ENCODE assay signal across 19 cellular contexts in the genomic region with DNA sequence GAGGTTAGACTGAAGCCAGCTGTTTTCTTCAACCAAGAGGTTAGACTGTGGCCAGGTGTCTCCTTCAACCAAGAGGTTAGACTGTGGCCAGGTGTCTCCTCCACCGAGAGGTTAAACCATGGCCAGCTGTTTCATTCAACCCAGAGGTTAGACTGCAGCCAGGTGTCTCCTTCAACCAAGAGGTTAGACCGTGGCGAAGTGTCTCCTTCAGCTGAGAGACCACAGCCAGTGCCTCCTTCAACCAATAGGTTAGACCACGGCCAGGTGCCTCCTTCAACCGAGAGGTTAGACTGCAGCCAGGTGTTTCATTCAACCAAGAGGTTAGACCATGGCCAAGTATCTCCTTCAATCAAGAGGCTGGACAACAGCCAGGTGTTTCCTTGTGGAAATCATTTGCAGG.
DNase-seq lines count a peak whose midpoint lies in the region.
"Had no signal": no experiment of that assay in that cellular context is flagged by ENCODE, and none has a peak within 500 bp of the region (broad histone marks: within the 10 kb centered on the region; RNA-seq: fewer than 3 reads in every experiment).

No MANE protein-coding gene starts in this region.

- H3K4ac ChIP-seq in neuronal stem cell (ENCODE audit: low read length) = no peak overlapping the region

- H3K9ac ChIP-seq in neuronal stem cell (ENCODE audit: low read depth, low read length, poor library complexity) = no peak overlapping the region
- H3K9ac ChIP-seq: BLaER1 treated with 17β-estradiol and CSF1 and Interleukin-3, amounts not matched to agents 10 nM and 100 nM had no signal

- no peak overlapping the region for H3K18ac ChIP-seq in neuronal stem cell (ENCODE audit: low read length)

- no peaks in the 10 kb centered on the region for H3K36me3 ChIP-seq in neuronal stem cell (replicated peaks in 1 of 2; ENCODE audit: control insufficient read depth in 2 of 2, insufficient read depth in 2 of 2, low read length in 2 of 2)
- H3K36me3 ChIP-seq: BLaER1 treated with 17β-estradiol and CSF1 and Interleukin-3, amounts not matched to agents 10 nM and 100 nM had no signal

- DNase-seq in NCI-H1105 treated with DMSO at 0.1 percent for 48 hours (lab: John Stamatoyannopoulos, UW) (peak; percentile 13), NCI-H1105 (lab: John Stamatoyannopoulos, UW) (no peak), DMS79 (lab: John Stamatoyannopoulos, UW) (peak; percentile 86), NCI-H2196 treated with DMSO at 0.1 percent for 48 hours (lab: John Stamatoyannopoulos, UW; ENCODE audit: unreplicated experiment) (peak; percentile 67), neuronal stem cell (ENCODE audit: low spot score) (no peak), germinal center (ENCODE audit: low spot score) (no peak), NK-92 (lab: John Stamatoyannopoulos, UW; ENCODE audit: unreplicated experiment) (no peak), HK-2 (ENCODE audit: unreplicated experiment) (no peak)
- DNase-seq: 8988T; CD4-positive, alpha-beta memory T cell; GOT3; HCEC 1CT; Kasumi-1; NCI-H1436 treated with DMSO at 0.1 percent for 48 hours; NCI-H2081; PC-9; SIG-M5 had no signal

- no peak overlapping the region for H2AK5ac ChIP-seq in neuronal stem cell (ENCODE audit: low read depth, low read length)

- H3K23ac ChIP-seq in neuronal stem cell (ENCODE audit: low read depth, low read length, poor library complexity) = no peak overlapping the region

- H3K14ac ChIP-seq in neuronal stem cell (ENCODE audit: low read length) = no peak overlapping the region

- WGBS in neuronal stem cell (ENCODE audit: extremely low coverage in 2 of 2, insufficient read length in 2 of 2, insufficient replicate concordance in 1 of 2), 2 donors = no CpG with 5 or more reads among the region's 5 CpGs

- H3K4me1 ChIP-seq in neuronal stem cell (ENCODE audit: control insufficient read depth in 2 of 2, insufficient read depth in 1 of 2, low read depth in 1 of 2, low read length in 2 of 2) = no peaks in the 10 kb centered on the region
- H3K4me1 ChIP-seq: BLaER1 treated with 17β-estradiol and CSF1 and Interleukin-3, amounts not matched to agents 10 nM and 100 nM had no signal

- H2BK15ac ChIP-seq in neuronal stem cell (ENCODE audit: low read length) = no peak overlapping the region

- peak overlapping the region; percentile 90 for H2AFZ ChIP-seq in neuronal stem cell (ENCODE audit: low read length)

- no peaks in the 10 kb centered on the region for H3K79me1 ChIP-seq in neuronal stem cell (ENCODE audit: low read depth, low read length)

- no peak overlapping the region for H3K27ac ChIP-seq in neuronal stem cell (replicated peaks; ENCODE audit: low read length)
- H3K27ac ChIP-seq: BLaER1 treated with 17β-estradiol and CSF1 and Interleukin-3, amounts not matched to agents 10 nM and 100 nM; PC-9; RWPE1 had no signal

- H2BK120ac ChIP-seq in neuronal stem cell (ENCODE audit: low read depth, low read length) = no peak overlapping the region

- H3K27me3 ChIP-seq in neuronal stem cell (ENCODE audit: control insufficient read depth in 3 of 3, insufficient read depth in 3 of 3, low read depth in 1 of 3, low read length in 3 of 3) = peaks cover 0 to 5% (median 0%) of the 10 kb centered on the region in 3 experiments
- H3K27me3 ChIP-seq: BLaER1 treated with 17β-estradiol and CSF1 and Interleukin-3, amounts not matched to agents 10 nM and 100 nM had no signal

- H3K4me3 ChIP-seq in neuronal stem cell (ENCODE audit: low read length in 2 of 2) = no peak overlapping the region
- H3K4me3 ChIP-seq: BLaER1 treated with 17β-estradiol and CSF1 and Interleukin-3, amounts not matched to agents 10 nM and 100 nM had no signal

- H4K8ac ChIP-seq in neuronal stem cell (ENCODE audit: low read depth, low read length) = no peak overlapping the region

- no peak overlapping the region for H2BK12ac ChIP-seq in neuronal stem cell (ENCODE audit: low read length)

- no peak overlapping the region for H3K4me2 ChIP-seq in neuronal stem cell (ENCODE audit: insufficient read depth, low read length, poor library complexity, severe bottlenecking)
- H3K4me2 ChIP-seq: BLaER1 treated with 17β-estradiol and CSF1 and Interleukin-3, amounts not matched to agents 10 nM and 100 nM had no signal

- no peak overlapping the region for H4K91ac ChIP-seq in neuronal stem cell (ENCODE audit: low read depth, low read length, poor library complexity)

- no peak overlapping the region for H2BK5ac ChIP-seq in neuronal stem cell (ENCODE audit: low read length)

- peaks cover 0 to 56% of the 10 kb centered on the region in 2 donors for H3K9me3 ChIP-seq in neuronal stem cell (replicated peaks in 1 of 2; ENCODE audit: control insufficient read depth in 2 of 2, insufficient read depth in 1 of 2, low read depth in 1 of 2, low read length in 2 of 2)

Comparison
In these comparisons a context has a peak if more than half of its experiments do, and no peak if none do; other contexts are left out.
1. DNase-seq: peak in NCI-H1105 treated with DMSO at 0.1 percent for 48 hours (single experiment), DMS79 (single experiment) and NCI-H2196 treated with DMSO at 0.1 percent for 48 hours (single experiment); none in NCI-H1105 (single experiment), neuronal stem cell (single experiment), germinal center (single experiment), NK-92 (single experiment) and HK-2 (single experiment).